1 cellular context compared by ENCODE assay signal in genomic region chr7:75688200-75689136, GRCh38.
TF ChIP-seq lines count a peak whose summit lies in the region.

No MANE protein-coding gene starts in this region.

TF ChIP-seq in IMR-90, 13 proteins besides CTCF, POLR2A, EP300 and RAD21 (continued from another document):
- TF ChIP-seq ELK1 (IDR thresholded peaks at IDR 0.05; ENCODE audit: borderline replicate concordance, low read depth, low read length) (no peak), BHLHE40 (IDR thresholded peaks at IDR 0.05; ENCODE audit: low read depth, low read length) (no peak), NFE2L2 (IDR thresholded peaks at IDR 0.05; ENCODE audit: low read depth, low read length) (no peak), MAZ (IDR thresholded peaks at IDR 0.05; ENCODE audit: borderline replicate concordance, low read depth, low read length) (no peak), CEBPB (IDR thresholded peaks at IDR 0.05; ENCODE audit: low read depth, low read length) (no peak), SMC3 (IDR thresholded peaks at IDR 0.05; ENCODE audit: low read depth, low read length) (no peak)
- TF ChIP-seq, protein P1, sequence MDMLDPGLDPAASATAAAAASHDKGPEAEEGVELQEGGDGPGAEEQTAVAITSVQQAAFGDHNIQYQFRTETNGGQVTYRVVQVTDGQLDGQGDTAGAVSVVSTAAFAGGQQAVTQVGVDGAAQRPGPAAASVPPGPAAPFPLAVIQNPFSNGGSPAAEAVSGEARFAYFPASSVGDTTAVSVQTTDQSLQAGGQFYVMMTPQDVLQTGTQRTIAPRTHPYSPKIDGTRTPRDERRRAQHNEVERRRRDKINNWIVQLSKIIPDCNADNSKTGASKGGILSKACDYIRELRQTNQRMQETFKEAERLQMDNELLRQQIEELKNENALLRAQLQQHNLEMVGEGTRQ (IDR thresholded peaks at IDR 0.05; ENCODE audit: low read depth, low read length), result no peak
TF ChIP-seq in IMR-90: peak in this region for 0.
